8 cellular contexts compared by ENCODE assay signal in genomic region chr3:81581966-81582599, GRCh38.
A peak's percentile ranks its signal among the peaks of the same experiment; 100 is the strongest.
DNase-seq lines count a peak whose midpoint lies in the region; ATAC-seq and TF ChIP-seq lines count a peak whose summit lies in the region.

No MANE protein-coding gene starts in this region.

- no CpG with 5 or more reads among the region's 5 CpGs for WGBS in IMR-90 (ENCODE audit: extremely low coverage in 2 of 2, insufficient read length in 1 of 2), 2 experiments
- 59 to 62% methylated on average over 5 of the region's 5 CpGs for WGBS in heart right ventricle, 2 donors

- POLR2A ChIA-PET in IMR-90 (lab: Charles Lee; ENCODE audit: unreplicated experiment) = no interaction called here

- H3K9me3 ChIP-seq in right atrium auricular region = no peaks in the 10 kb centered on the region
- H3K9me3 ChIP-seq in IMR-90 (ENCODE audit: control insufficient read depth, insufficient read depth, low read length) = no peaks in the 10 kb centered on the region
- H3K9me3 ChIP-seq in heart right ventricle = no peaks in the 10 kb centered on the region

- 0 out of 4 replicates have a peak, but pooled peaks cover 0 to 3% of the 10 kb centered on the region in 2 experiments for H3K79me1 ChIP-seq in IMR-90 (ENCODE audit: low read depth in 1 of 2, low read length in 2 of 2)

- in situ Hi-C loops in IMR-90 (cut with MboI; ENCODE audit: low sequenced_read_pairs) = no loop called here

- no peak for DNase-seq in Right ventricle myocardium superior
- DNase-seq in right atrium auricular region (ENCODE audit: low spot score) = no peak
- DNase-seq in IMR-90 = peak; percentile 47
- DNase-seq in heart right ventricle = no peak
- peak; percentile 3 for DNase-seq in stimulated activated CD4-positive, alpha-beta T cell treated with anti-CD3 and anti-CD28 coated beads, Interleukin-1b, Interleukin-23, amount 100 ng/mL, for 48 hours

- no peaks in the 10 kb centered on the region for H3K9me1 ChIP-seq in IMR-90 (ENCODE audit: insufficient read depth, low read length)

- no peaks in the 10 kb centered on the region for H3K27me3 ChIP-seq in right atrium auricular region
- no peaks in the 10 kb centered on the region for H3K27me3 ChIP-seq in IMR-90 (ENCODE audit: control insufficient read depth, insufficient read depth, low read length)
- no peaks in the 10 kb centered on the region for H3K27me3 ChIP-seq in heart right ventricle

- H3K4me3 ChIP-seq in right atrium auricular region = no peak overlapping the region
- no peak overlapping the region for H3K4me3 ChIP-seq in IMR-90 (ENCODE audit: insufficient read depth, low read depth, low read length)
- H3K4me3 ChIP-seq in WI38 (ENCODE audit: low read depth, low read length) = no peak overlapping the region
- no peak overlapping the region for H3K4me3 ChIP-seq in heart right ventricle

- H3K4me1 Mint-ChIP-seq in stimulated activated memory B cell treated with anti-CD40 and anti-IgM and Interleukin-4, amounts not matched to agents 10 μg/mL and 1 μg/mL and 100 μg/mL, for 72 hours = no peaks in the 10 kb centered on the region

- no peak overlapping the region for H4K91ac ChIP-seq in IMR-90 (ENCODE audit: insufficient read depth, low read depth, low read length)

- no peak overlapping the region for H2BK120ac ChIP-seq in IMR-90 (ENCODE audit: low read depth, low read length)

- H3K4me3 Mint-ChIP-seq in stimulated activated memory B cell treated with anti-CD40 and anti-IgM and Interleukin-4, amounts not matched to agents 10 μg/mL and 1 μg/mL and 100 μg/mL, for 72 hours = no peak overlapping the region

- no peak for TF ChIP-seq POLR2A in IMR-90 (IDR thresholded peaks at IDR 0.05; ENCODE audit: low read depth, low read length)

- H2BK15ac ChIP-seq in IMR-90 (ENCODE audit: low read depth, low read length) = no peak overlapping the region

- no peak overlapping the region for H4K8ac ChIP-seq in IMR-90 (ENCODE audit: low read depth in 2 of 2, low read length in 2 of 2)

- no peak overlapping the region for H3K4me2 ChIP-seq in IMR-90 (ENCODE audit: low read depth, low read length)

- H3K27ac Mint-ChIP-seq in stimulated activated memory B cell treated with anti-CD40 and anti-IgM and Interleukin-4, amounts not matched to agents 10 μg/mL and 1 μg/mL and 100 μg/mL, for 72 hours = no peak overlapping the region

- BruUV-seq in IMR-90 (replicated peaks; lab: Mats Ljungman, UMichigan) = no TSS peak

- H3K27me3 Mint-ChIP-seq in stimulated activated memory B cell treated with anti-CD40 and anti-IgM and Interleukin-4, amounts not matched to agents 10 μg/mL and 1 μg/mL and 100 μg/mL, for 72 hours = no peaks in the 10 kb centered on the region

- peak; percentile 80 for ATAC-seq in Right ventricle myocardium superior (ENCODE audit: poor library complexity)
- peak; percentile 74 for ATAC-seq in GM21367 (IDR thresholded peaks at IDR 0.05; ENCODE audit: unreplicated experiment)
- ATAC-seq in IMR-90 (ENCODE audit: low read depth) = peak; percentile 88
- peak in 4 of 8 donors; percentile 44 to 61 (median 54) for ATAC-seq in heart right ventricle
- ATAC-seq in stimulated activated memory B cell treated with anti-CD40 and anti-IgM and Interleukin-4, amounts not matched to agents 10 μg/mL and 1 μg/mL and 100 μg/mL, for 72 hours = no peak

- H3K4me1 ChIP-seq in right atrium auricular region = no peaks in the 10 kb centered on the region
- no peaks in the 10 kb centered on the region for H3K4me1 ChIP-seq in IMR-90 (ENCODE audit: control insufficient read depth, insufficient read depth, low read length)
- peaks cover 0 to 16% (median 6%) of the 10 kb centered on the region in 9 donors for H3K4me1 ChIP-seq in heart right ventricle

- H3K9me3 Mint-ChIP-seq in stimulated activated memory B cell treated with anti-CD40 and anti-IgM and Interleukin-4, amounts not matched to agents 10 μg/mL and 1 μg/mL and 100 μg/mL, for 72 hours = no peaks in the 10 kb centered on the region

- H3K56ac ChIP-seq in IMR-90 (ENCODE audit: extremely low read depth, insufficient read depth, low read length) = no peak overlapping the region

- H2AK9ac ChIP-seq in IMR-90 (replicated peaks; ENCODE audit: low read depth, low read length, poor library complexity) = no peak overlapping the region

- peak; percentile 69 for TF ChIP-seq RAD21 in IMR-90 (IDR thresholded peaks at IDR 0.05; ENCODE audit: low read length)

- no peak overlapping the region for H3K27ac ChIP-seq in right atrium auricular region
- H3K27ac ChIP-seq in IMR-90 (ENCODE audit: insufficient read depth, low read length) = no peak overlapping the region
- no peak overlapping the region for H3K27ac ChIP-seq in heart right ventricle

- no peak overlapping the region for H2AFZ ChIP-seq in IMR-90 (replicated peaks; ENCODE audit: low read length, poor library complexity)

- no peaks in the 10 kb centered on the region for H4K20me1 ChIP-seq in IMR-90 (ENCODE audit: insufficient read depth, low read length)

- peaks cover 21% of the 10 kb centered on the region for H3K36me3 Mint-ChIP-seq in stimulated activated memory B cell treated with anti-CD40 and anti-IgM and Interleukin-4, amounts not matched to agents 10 μg/mL and 1 μg/mL and 100 μg/mL, for 72 hours

- H3K9ac ChIP-seq in IMR-90 (ENCODE audit: low read depth, low read length) = no peak overlapping the region

- dilution Hi-C loops in IMR-90 (cut with HindIII; ENCODE audit: low sequenced_read_pairs, unreplicated experiment) = no loop called here

- no peak overlapping the region for H2BK20ac ChIP-seq in IMR-90 (ENCODE audit: low read depth, low read length)

- CTCF ChIA-PET in IMR-90 (lab: Yijun Ruan, JAX) = interaction anchor here (0.5 to 3.1 kb wide), 5 partner anchors 19 to 161 kb away, joined by 3 to 9 read pairs (median 4); no protein-coding TSS in a partner anchor

- H2AK5ac ChIP-seq in IMR-90 (ENCODE audit: low read depth, low read length) = no peak overlapping the region

- H3K18ac ChIP-seq in IMR-90 (ENCODE audit: low read depth, low read length) = no peak overlapping the region

- intact Hi-C loops in Right ventricle myocardium superior (cut with DNase I) = no loop called here
- intact Hi-C loops in IMR-90 (cut with micrococcal nuclease) = loop anchor here (1.0 to 10.0 kb wide), 4 partner anchors 61 to 551 kb away; no protein-coding TSS in a partner anchor
- intact Hi-C loops in heart right ventricle (cut with DNase I) = loop anchor here in 2 of 10 donors (5.0 to 10.0 kb wide), 2 partner anchors 60 to 663 kb away; no protein-coding TSS in a partner anchor

- H3K36me3 ChIP-seq in right atrium auricular region (peaks cover 7% of the 10 kb centered on the region), IMR-90 (ENCODE audit: control insufficient read depth, insufficient read depth, low read length) (peaks cover 5% of the 10 kb centered on the region), heart right ventricle (peaks cover 0 to 70% (median 6%) of the 10 kb centered on the region in 9 donors)

- H3K4ac ChIP-seq in IMR-90 (ENCODE audit: low read depth, low read length) = no peak overlapping the region

- H4K5ac ChIP-seq in IMR-90 (ENCODE audit: low read depth, low read length) = no peak overlapping the region

- no peak overlapping the region for H3K14ac ChIP-seq in IMR-90 (replicated peaks; ENCODE audit: low read depth, low read length)

- peak in 1 of 2 donors; percentile 64 for TF ChIP-seq CTCF in right atrium auricular region (IDR thresholded peaks at IDR 0.05)
- TF ChIP-seq CTCF in IMR-90 (conservative IDR thresholded peaks at IDR 0.05; ENCODE audit: low read depth, low read length) = peak; percentile 62
- peak; percentile 58 for TF ChIP-seq CTCF in WI38 (IDR thresholded peaks at IDR 0.05; ENCODE audit: low read depth, low read length)
- TF ChIP-seq CTCF in heart right ventricle (IDR thresholded peaks at IDR 0.05) = peak in 8 of 9 donors; percentile 24 to 71 (median 60)

- H2BK5ac ChIP-seq in IMR-90 (ENCODE audit: low read depth, low read length, poor library complexity, severe bottlenecking) = no peak overlapping the region

- H3K23ac ChIP-seq in IMR-90 (ENCODE audit: low read depth, low read length) = no peak overlapping the region

TF ChIP-seq in IMR-90, 13 proteins besides CTCF, POLR2A, EP300 and RAD21:
- TF ChIP-seq SMC3 (IDR thresholded peaks at IDR 0.05; ENCODE audit: low read depth, low read length) (peak; percentile 59), FOS (IDR thresholded peaks at IDR 0.05; ENCODE audit: low read depth, low read length) (no peak), ELK1 (IDR thresholded peaks at IDR 0.05; ENCODE audit: borderline replicate concordance, low read depth, low read length) (no peak)

Comparison
In these comparisons a context has a peak if more than half of its experiments do, and no peak if none do; other contexts are left out.
1. DNase-seq: peak in IMR-90 (single experiment) and stimulated activated CD4-positive, alpha-beta T cell treated with anti-CD3 and anti-CD28 coated beads, Interleukin-1b, Interleukin-23, amount 100 ng/mL, for 48 hours (single experiment); none in Right ventricle myocardium superior (single experiment), right atrium auricular region (single experiment) and heart right ventricle (0 of 2).